In genomic region chr22:50185384-50186087, GRCh38 we compare ENCODE assay signal across 8 cellular contexts.
A peak's percentile ranks its signal among the peaks of the same experiment; 100 is the strongest.
DNase-seq lines count a peak whose midpoint lies in the region; ATAC-seq lines count a peak whose summit lies in the region.

Gene TRABD (plus strand): TSS chr22:50185913. CDS start chr22:50193061, 7,148 bp downstream.

- peak; percentile 43 for ATAC-seq in HG02571 (IDR thresholded peaks at IDR 0.05; ENCODE audit: unreplicated experiment)
- ATAC-seq in activated CD4-positive, CD25-positive, alpha-beta regulatory T cell treated with anti-CD3 and anti-CD28 coated beads, Interleukin-2, amount 50 U/mL, for 24 hours: peak; percentile 85 to 86
- ATAC-seq in HG02884 (IDR thresholded peaks at IDR 0.05; ENCODE audit: unreplicated experiment): no peak

- DNase-seq in DMS153 (lab: John Stamatoyannopoulos, UW) (peak; percentile 78), NCI-H2227 (lab: John Stamatoyannopoulos, UW; ENCODE audit: unreplicated experiment) (peak; percentile 89), iris pigment epithelial cell (ENCODE audit: low read depth) (peak; percentile 83), smooth muscle cell of the brain vasculature (ENCODE audit: low read depth, low spot score) (peak; percentile 50)
- DNase-seq in central memory CD4-positive, alpha-beta T cell: peak; percentile 87
